Comparison of ENCODE assay signal across 1 cellular context in the genomic region with DNA sequence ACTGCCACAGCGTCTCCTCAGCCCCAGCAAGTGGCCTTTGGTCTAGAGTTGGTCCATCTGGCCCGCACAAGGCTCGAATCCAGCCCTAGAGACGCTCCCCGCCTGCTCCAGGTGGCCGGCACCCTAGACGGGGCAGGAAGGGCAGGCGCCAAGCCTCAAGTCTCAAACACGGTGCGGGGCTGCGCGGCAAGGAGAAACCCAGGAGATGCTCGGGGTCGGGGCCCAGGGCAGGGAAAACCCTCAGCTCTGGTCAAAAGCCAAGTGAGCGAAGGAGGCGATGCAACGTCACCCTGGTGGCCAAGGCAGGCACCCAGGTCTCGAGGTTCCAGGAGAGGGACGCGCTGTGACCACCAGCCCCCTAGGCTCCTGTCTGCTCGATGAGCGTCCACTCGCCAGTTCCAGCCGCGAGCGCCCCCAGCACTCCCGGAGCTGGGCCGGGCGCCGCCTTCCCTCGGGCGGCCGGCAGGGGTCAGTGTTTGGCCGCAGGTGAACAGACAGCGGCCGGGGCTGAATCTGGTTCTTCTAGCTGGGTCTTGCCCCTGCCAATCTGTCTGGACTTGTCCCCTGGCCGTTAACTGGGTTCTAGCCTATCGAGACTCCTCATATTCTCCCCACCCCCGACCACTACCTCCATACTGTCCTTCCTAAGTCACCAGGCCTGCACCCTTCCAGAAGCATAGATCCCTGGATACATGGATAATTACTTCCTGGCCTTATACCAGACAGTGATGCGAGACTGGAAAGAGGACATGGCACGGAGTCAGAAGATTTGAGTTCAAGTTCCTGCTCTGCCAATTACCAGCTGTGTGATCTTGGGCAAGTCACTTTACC.
TF ChIP-seq lines count a peak whose summit lies in the region.

No MANE protein-coding gene starts in this region.

TF ChIP-seq in HepG2, 621 proteins besides CTCF, POLR2A, EP300 and RAD21 (continues in another document):
- TF ChIP-seq MAZ (IDR thresholded peaks at IDR 0.05; ENCODE audit: borderline replicate concordance, low read depth, low read length) (0 out of 2 replicates have a peak, but pooled peaks have one; percentile 56), MAZ (CRISPR knock-in tag; IDR thresholded peaks at IDR 0.05; ENCODE audit: low read depth) (no peak), ZNF776 (CRISPR knock-in tag; IDR thresholded peaks at IDR 0.05) (peak; percentile 56; the same call in 1 of the 2 replicates), MXD3 (CRISPR knock-in tag; IDR thresholded peaks at IDR 0.05) (peak; percentile 38; the same call in 1 of the 2 replicates), XRCC5 (optimal IDR thresholded peaks at IDR 0.05; ENCODE audit: low read length) (peak; percentile 98), RXRA (CRISPR knock-in tag; IDR thresholded peaks at IDR 0.05) (0 out of 2 replicates have a peak, but pooled peaks have one; percentile 40), ZNF644 (CRISPR knock-in tag; IDR thresholded peaks at IDR 0.05; ENCODE audit: low read depth) (peak; percentile 66), MYC (CRISPR knock-in tag; IDR thresholded peaks at IDR 0.05; ENCODE audit: borderline replicate concordance) (peak; percentile 39; the same call in 1 of the 2 replicates), KDM3A (CRISPR knock-in tag; IDR thresholded peaks at IDR 0.05; ENCODE audit: low read depth) (0 out of 2 replicates have a peak, but pooled peaks have one; percentile 67), SP2 (CRISPR knock-in tag; IDR thresholded peaks at IDR 0.05) (peak; percentile 34; the same call in 1 of the 2 replicates), KLF6 (CRISPR knock-in tag; IDR thresholded peaks at IDR 0.05) (0 out of 2 replicates have a peak, but pooled peaks have one; percentile 56), ASH2L (IDR thresholded peaks at IDR 0.05; ENCODE audit: insufficient read length, low read depth, low read length) (peak; percentile 27), WIZ (CRISPR knock-in tag; IDR thresholded peaks at IDR 0.05) (peak; percentile 30; the same call in 1 of the 2 replicates), ZSCAN9 (CRISPR knock-in tag; IDR thresholded peaks at IDR 0.05; ENCODE audit: borderline replicate concordance) (0 out of 2 replicates have a peak, but pooled peaks have one; percentile 40), ZNF572 (CRISPR knock-in tag; IDR thresholded peaks at IDR 0.05) (0 out of 2 replicates have a peak, but pooled peaks have one; percentile 64), IRF2 (CRISPR knock-in tag; IDR thresholded peaks at IDR 0.05) (0 out of 2 replicates have a peak, but pooled peaks have one; percentile 36), NFKB2 (CRISPR knock-in tag; IDR thresholded peaks at IDR 0.05; ENCODE audit: borderline replicate concordance) (0 out of 2 replicates have a peak, but pooled peaks have one; percentile 41), ZNF792 (CRISPR knock-in tag; IDR thresholded peaks at IDR 0.05) (0 out of 2 replicates have a peak, but pooled peaks have one; percentile 37), ZNF891 (CRISPR knock-in tag; IDR thresholded peaks at IDR 0.05) (peak; percentile 77), ELF1 (CRISPR knock-in tag; IDR thresholded peaks at IDR 0.05) (peak; percentile 31; the same call in 1 of the 2 replicates), CSRNP1 (CRISPR knock-in tag; IDR thresholded peaks at IDR 0.05) (no peak), FOXO4 (CRISPR knock-in tag; conservative IDR thresholded peaks at IDR 0.05) (no peak), ZBTB7B (CRISPR knock-in tag; IDR thresholded peaks at IDR 0.05) (peak; percentile 37; the same call in 1 of the 2 replicates), ZNF274 (CRISPR knock-in tag; IDR thresholded peaks at IDR 0.05) (no peak), CBX5 (CRISPR knock-in tag; IDR thresholded peaks at IDR 0.05; ENCODE audit: borderline replicate concordance) (0 out of 2 replicates have a peak, but pooled peaks have one; percentile 11)
- TF ChIP-seq, protein P1, sequence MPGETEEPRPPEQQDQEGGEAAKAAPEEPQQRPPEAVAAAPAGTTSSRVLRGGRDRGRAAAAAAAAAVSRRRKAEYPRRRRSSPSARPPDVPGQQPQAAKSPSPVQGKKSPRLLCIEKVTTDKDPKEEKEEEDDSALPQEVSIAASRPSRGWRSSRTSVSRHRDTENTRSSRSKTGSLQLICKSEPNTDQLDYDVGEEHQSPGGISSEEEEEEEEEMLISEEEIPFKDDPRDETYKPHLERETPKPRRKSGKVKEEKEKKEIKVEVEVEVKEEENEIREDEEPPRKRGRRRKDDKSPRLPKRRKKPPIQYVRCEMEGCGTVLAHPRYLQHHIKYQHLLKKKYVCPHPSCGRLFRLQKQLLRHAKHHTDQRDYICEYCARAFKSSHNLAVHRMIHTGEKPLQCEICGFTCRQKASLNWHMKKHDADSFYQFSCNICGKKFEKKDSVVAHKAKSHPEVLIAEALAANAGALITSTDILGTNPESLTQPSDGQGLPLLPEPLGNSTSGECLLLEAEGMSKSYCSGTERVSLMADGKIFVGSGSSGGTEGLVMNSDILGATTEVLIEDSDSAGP (CRISPR knock-in tag; IDR thresholded peaks at IDR 0.05; ENCODE audit: borderline replicate concordance): peak; percentile 77
- TF ChIP-seq, protein P2, sequence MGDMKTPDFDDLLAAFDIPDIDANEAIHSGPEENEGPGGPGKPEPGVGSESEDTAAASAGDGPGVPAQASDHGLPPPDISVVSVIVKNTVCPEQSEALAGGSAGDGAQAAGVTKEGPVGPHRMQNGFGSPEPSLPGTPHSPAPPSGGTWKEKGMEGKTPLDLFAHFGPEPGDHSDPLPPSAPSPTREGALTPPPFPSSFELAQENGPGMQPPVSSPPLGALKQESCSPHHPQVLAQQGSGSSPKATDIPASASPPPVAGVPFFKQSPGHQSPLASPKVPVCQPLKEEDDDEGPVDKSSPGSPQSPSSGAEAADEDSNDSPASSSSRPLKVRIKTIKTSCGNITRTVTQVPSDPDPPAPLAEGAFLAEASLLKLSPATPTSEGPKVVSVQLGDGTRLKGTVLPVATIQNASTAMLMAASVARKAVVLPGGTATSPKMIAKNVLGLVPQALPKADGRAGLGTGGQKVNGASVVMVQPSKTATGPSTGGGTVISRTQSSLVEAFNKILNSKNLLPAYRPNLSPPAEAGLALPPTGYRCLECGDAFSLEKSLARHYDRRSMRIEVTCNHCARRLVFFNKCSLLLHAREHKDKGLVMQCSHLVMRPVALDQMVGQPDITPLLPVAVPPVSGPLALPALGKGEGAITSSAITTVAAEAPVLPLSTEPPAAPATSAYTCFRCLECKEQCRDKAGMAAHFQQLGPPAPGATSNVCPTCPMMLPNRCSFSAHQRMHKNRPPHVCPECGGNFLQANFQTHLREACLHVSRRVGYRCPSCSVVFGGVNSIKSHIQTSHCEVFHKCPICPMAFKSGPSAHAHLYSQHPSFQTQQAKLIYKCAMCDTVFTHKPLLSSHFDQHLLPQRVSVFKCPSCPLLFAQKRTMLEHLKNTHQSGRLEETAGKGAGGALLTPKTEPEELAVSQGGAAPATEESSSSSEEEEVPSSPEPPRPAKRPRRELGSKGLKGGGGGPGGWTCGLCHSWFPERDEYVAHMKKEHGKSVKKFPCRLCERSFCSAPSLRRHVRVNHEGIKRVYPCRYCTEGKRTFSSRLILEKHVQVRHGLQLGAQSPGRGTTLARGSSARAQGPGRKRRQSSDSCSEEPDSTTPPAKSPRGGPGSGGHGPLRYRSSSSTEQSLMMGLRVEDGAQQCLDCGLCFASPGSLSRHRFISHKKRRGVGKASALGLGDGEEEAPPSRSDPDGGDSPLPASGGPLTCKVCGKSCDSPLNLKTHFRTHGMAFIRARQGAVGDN (CRISPR knock-in tag; IDR thresholded peaks at IDR 0.05): peak; percentile 62; the same call in 1 of the 2 replicates
- TF ChIP-seq, protein P3, sequence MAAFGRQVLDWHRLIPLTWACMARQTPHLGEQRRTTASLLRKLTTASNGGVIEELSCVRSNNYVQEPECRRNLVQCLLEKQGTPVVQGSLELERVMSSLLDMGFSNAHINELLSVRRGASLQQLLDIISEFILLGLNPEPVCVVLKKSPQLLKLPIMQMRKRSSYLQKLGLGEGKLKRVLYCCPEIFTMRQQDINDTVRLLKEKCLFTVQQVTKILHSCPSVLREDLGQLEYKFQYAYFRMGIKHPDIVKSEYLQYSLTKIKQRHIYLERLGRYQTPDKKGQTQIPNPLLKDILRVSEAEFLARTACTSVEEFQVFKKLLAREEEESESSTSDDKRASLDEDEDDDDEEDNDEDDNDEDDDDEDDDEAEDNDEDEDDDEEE (CRISPR knock-in tag; IDR thresholded peaks at IDR 0.05): peak; percentile 34; the same call in 1 of the 2 replicates
- TF ChIP-seq, protein P4, sequence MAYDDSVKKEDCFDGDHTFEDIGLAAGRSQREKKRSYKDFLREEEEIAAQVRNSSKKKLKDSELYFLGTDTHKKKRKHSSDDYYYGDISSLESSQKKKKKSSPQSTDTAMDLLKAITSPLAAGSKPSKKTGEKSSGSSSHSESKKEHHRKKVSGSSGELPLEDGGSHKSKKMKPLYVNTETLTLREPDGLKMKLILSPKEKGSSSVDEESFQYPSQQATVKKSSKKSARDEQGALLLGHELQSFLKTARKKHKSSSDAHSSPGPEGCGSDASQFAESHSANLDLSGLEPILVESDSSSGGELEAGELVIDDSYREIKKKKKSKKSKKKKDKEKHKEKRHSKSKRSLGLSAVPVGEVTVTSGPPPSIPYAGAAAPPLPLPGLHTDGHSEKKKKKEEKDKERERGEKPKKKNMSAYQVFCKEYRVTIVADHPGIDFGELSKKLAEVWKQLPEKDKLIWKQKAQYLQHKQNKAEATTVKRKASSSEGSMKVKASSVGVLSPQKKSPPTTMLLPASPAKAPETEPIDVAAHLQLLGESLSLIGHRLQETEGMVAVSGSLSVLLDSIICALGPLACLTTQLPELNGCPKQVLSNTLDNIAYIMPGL (CRISPR knock-in tag; IDR thresholded peaks at IDR 0.05; ENCODE audit: borderline replicate concordance in 1 of 2, low read depth in 1 of 2): peak; percentile 84 to 85; a peak in 3 of 4 replicates
- TF ChIP-seq, protein P5, sequence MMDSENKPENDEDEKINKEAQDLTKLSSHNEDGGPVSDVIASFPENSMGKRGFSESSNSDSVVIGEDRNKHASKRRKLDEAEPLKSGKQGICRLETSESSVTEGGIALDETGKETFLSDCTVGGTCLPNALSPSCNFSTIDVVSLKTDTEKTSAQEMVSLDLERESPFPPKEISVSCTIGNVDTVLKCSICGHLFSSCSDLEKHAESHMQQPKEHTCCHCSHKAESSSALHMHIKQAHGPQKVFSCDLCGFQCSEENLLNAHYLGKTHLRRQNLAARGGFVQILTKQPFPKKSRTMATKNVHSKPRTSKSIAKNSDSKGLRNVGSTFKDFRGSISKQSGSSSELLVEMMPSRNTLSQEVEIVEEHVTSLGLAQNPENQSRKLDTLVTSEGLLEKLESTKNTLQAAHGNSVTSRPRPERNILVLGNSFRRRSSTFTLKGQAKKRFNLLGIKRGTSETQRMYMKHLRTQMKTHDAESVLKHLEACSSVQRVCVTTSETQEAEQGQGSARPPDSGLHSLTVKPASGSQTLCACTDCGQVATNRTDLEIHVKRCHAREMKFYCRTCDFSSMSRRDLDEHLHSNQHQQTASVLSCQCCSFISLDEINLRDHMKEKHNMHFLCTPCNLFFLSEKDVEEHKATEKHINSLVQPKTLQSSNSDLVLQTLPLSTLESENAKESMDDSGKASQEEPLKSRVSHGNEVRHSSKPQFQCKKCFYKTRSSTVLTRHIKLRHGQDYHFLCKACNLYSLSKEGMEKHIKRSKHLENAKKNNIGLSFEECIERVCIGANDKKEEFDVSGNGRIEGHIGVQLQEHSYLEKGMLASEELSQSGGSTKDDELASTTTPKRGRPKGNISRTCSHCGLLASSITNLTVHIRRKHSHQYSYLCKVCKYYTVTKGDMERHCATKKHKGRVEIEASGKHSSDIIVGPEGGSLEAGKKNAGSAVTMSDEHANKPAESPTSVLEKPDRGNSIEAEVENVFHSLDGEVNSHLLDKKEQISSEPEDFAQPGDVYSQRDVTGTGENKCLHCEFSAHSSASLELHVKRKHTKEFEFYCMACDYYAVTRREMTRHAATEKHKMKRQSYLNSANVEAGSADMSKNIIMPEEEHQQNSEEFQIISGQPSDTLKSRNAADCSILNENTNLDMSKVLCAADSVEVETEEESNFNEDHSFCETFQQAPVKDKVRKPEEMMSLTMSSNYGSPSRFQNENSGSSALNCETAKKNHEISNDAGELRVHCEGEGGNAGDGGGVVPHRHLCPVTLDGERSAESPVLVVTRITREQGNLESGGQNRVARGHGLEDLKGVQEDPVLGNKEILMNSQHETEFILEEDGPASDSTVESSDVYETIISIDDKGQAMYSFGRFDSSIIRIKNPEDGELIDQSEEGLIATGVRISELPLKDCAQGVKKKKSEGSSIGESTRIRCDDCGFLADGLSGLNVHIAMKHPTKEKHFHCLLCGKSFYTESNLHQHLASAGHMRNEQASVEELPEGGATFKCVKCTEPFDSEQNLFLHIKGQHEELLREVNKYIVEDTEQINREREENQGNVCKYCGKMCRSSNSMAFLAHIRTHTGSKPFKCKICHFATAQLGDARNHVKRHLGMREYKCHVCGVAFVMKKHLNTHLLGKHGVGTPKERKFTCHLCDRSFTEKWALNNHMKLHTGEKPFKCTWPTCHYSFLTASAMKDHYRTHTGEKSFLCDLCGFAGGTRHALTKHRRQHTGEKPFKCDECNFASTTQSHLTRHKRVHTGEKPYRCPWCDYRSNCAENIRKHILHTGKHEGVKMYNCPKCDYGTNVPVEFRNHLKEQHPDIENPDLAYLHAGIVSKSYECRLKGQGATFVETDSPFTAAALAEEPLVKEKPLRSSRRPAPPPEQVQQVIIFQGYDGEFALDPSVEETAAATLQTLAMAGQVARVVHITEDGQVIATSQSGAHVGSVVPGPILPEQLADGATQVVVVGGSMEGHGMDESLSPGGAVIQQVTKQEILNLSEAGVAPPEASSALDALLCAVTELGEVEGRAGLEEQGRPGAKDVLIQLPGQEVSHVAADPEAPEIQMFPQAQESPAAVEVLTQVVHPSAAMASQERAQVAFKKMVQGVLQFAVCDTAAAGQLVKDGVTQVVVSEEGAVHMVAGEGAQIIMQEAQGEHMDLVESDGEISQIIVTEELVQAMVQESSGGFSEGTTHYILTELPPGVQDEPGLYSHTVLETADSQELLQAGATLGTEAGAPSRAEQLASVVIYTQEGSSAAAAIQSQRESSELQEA (CRISPR knock-in tag; IDR thresholded peaks at IDR 0.05; ENCODE audit: not compliant biosample characterization): no peak
